Comparison of ENCODE assay signal across 9 cellular contexts in genomic region chr13:19618925-19619324, GRCh38. TPM values are rescaled to one million over a fixed set of nuclear protein-coding genes. Genes with fewer than 3 reads are reported as not detected.
DNase-seq lines count a peak whose midpoint lies in the region; ATAC-seq and TF ChIP-seq lines count a peak whose summit lies in the region.
"Had no signal": no experiment of that assay in that cellular context is flagged by ENCODE, and none has a peak within 500 bp of the region (broad histone marks: within the 10 kb centered on the region; RNA-seq: fewer than 3 reads in every experiment).

No MANE protein-coding gene starts in this region.

- H3K9me3 Mint-ChIP-seq in endodermal cell = peaks cover 59% of the 10 kb centered on the region

- ATAC-seq in GM21576 (IDR thresholded peaks at IDR 0.05; ENCODE audit: unreplicated experiment) = no peak

- no peak for TF ChIP-seq POLR2A in spleen (IDR thresholded peaks at IDR 0.05)

- no peak overlapping the region for H3K4me3 Mint-ChIP-seq in endodermal cell
- H3K4me3 Mint-ChIP-seq: activated naive CD8-positive, alpha-beta T cell had no signal

- intact Hi-C loops in spleen (cut with DNase I; ENCODE audit: low total_unique reads) = no loop called here

- H3K9ac ChIP-seq in endodermal cell (ENCODE audit: extremely low read depth, low read length, poor library complexity, severe bottlenecking) = no peak overlapping the region

- H3K36me3 ChIP-seq in endodermal cell (ENCODE audit: control insufficient read depth, insufficient read depth, low read length) = no peaks in the 10 kb centered on the region
- H3K36me3 ChIP-seq in spleen = no peaks in the 10 kb centered on the region

- H3K9me3 ChIP-seq in endodermal cell (ENCODE audit: control insufficient read depth, low read length) (no peaks in the 10 kb centered on the region), spleen (peaks cover 0 to 15% (median 2%) of the 10 kb centered on the region in 8 donors)

- no peak overlapping the region for H3K27ac Mint-ChIP-seq in endodermal cell
- H3K27ac Mint-ChIP-seq: activated naive CD8-positive, alpha-beta T cell had no signal

- TF ChIP-seq CTCF in 22Rv1 (IDR thresholded peaks at IDR 0.05) (peak; percentile 67), GM12872 (IDR thresholded peaks at IDR 0.05; ENCODE audit: insufficient read depth, low read depth, low read length) (peak; percentile 73), endodermal cell (conservative IDR thresholded peaks at IDR 0.05) (peak; percentile 70), spleen (IDR thresholded peaks at IDR 0.05 in 8 of 11, conservative IDR thresholded peaks at IDR 0.05 in 3 of 11) (peak in 7 of 11 experiments; percentile 15 to 51 (median 30))

- DNase-seq in MV-4-11 (lab: John Stamatoyannopoulos, UW) (peak; percentile 26), endodermal cell (peak; percentile 75), spleen (no peak), activated T-cell treated with anti-CD3 and anti-CD28 coated beads for 4 hours (no peak), globus pallidus (ENCODE audit: low spot score) (no peak)

- no peaks in the 10 kb centered on the region for H3K36me3 Mint-ChIP-seq in endodermal cell (ENCODE audit: low read depth)

- H3K27me3 ChIP-seq in endodermal cell (ENCODE audit: control insufficient read depth, insufficient read depth, low read length, poor library complexity, severe bottlenecking) = no peaks in the 10 kb centered on the region
- H3K27me3 ChIP-seq in spleen (replicated peaks in 1 of 7) = peaks cover 0 to 12% (median 0%) of the 10 kb centered on the region in 7 donors

- 40 to 61% methylated on average over 2 to 5 of the region's 5 CpGs for WGBS in endodermal cell (ENCODE audit: insufficient coverage in 1 of 2, insufficient read length in 1 of 2), 2 experiments
- 79 to 86% (median 83%) methylated on average over 5 of the region's 5 CpGs for WGBS in spleen, 5 donors

- no peaks in the 10 kb centered on the region for H3K4me1 Mint-ChIP-seq in endodermal cell

- H3K27ac ChIP-seq in 22Rv1 = no peak overlapping the region
- H3K27ac ChIP-seq in endodermal cell (ENCODE audit: low read depth, low read length) = no peak overlapping the region
- H3K27ac ChIP-seq in spleen = no peak overlapping the region

- H3K27me3 Mint-ChIP-seq in endodermal cell (ENCODE audit: insufficient read depth) = no peaks in the 10 kb centered on the region

- H3K4me3 ChIP-seq in endodermal cell (ENCODE audit: low read length) = no peak overlapping the region
- H3K4me3 ChIP-seq in spleen = no peak overlapping the region

- H3K4me1 ChIP-seq in endodermal cell (ENCODE audit: control insufficient read depth, insufficient read depth, low read length) (no peaks in the 10 kb centered on the region), spleen (no peaks in the 10 kb centered on the region)

RNA-seq across cellular contexts. Expression of gene MPHOSPH8, which starts 14.5 kb away (rescaled TPM):
- total RNA-seq in endodermal cell = 10 to 100 TPM; 18.1 to 24.0 TPM
- 19.2 TPM for polyA plus RNA-seq in endodermal cell (2013, experiment 1 of 2)
- polyA plus RNA-seq in endodermal cell (2013, experiment 2 of 2) = 18.8 TPM
- 10 to 100 TPM; 38.7 to 59.6 (median 47.7) TPM for total RNA-seq in spleen
- polyA plus RNA-seq in spleen = 10 to 100 TPM; 16.6 to 32.2 (median 25.5) TPM

RNA-seq across cellular contexts. Expression of gene TPTE2, which starts 57.6 kb away (rescaled TPM):
- total RNA-seq in endodermal cell = not detected
- 0.18 TPM for polyA plus RNA-seq in endodermal cell (2013, experiment 1 of 2)
- polyA plus RNA-seq in endodermal cell (2013, experiment 2 of 2) = 0.21 TPM
- total RNA-seq in spleen = 1 to 10 TPM in 1 of 7 donors, under 1 TPM in 4, not detected in 2; 0.23 to 1.4 (median 0.30) TPM
- under 1 TPM; 0.17 to 0.26 (median 0.23) TPM for polyA plus RNA-seq in spleen

Comparison
In these comparisons a context has a peak if more than half of its experiments do, and no peak if none do; other contexts are left out.
1. DNase-seq: peak in MV-4-11 (single experiment) and endodermal cell (single experiment); none in spleen (single experiment), activated T-cell treated with anti-CD3 and anti-CD28 coated beads for 4 hours (single experiment) and globus pallidus (single experiment).
2. Peak in every context shown above with its lines, with median percentiles within 50 percentile points of each other: CTCF ChIP-seq.